In the genomic region with DNA sequence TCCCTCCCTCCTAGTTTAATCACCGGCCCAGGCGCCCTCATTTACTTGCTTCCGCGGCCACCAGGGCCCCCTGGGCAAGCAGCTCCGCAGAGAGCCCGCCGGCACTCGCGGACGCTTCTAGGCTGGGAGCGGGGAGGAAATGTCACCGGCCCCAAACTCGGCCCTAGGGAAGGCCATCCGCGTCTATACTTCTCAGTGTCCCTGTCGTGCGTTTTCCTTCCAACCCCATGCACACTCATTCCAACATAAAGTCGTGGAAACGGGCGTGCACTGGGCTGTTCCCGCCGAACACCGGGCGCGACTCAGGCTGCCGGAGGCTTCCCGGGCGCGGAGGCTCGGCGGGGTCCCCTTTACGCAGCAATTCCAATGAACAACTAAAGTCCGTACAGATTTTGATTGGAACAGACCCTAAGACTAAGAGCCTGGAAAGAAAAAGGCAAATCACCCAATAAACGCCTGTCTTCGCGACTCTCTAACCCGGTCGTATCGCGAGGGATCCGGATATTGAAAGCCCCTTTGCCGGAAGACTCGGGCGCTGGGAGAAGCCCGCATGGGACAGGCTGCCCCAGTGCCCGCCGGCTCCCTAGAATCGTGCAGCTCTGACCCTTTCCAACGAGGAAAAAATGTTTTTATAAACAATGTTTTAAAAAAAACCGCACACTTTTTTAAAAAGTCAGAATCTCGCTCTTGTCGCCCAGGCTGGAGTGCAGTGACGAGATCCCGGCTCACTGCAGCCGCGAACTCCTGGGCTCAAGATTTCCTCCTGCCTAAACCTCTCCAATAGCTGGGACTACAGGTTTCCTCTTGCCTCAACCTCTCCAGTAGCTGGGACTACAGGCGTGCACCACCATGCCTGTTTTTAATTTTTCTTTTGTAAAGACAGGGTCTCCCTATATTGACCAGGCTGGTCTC, we compare ENCODE assay signal across 10 cellular contexts. TPM values are rescaled to one million over a fixed set of nuclear protein-coding genes. Genes with fewer than 3 reads are reported as not detected.
DNase-seq lines count a peak whose midpoint lies in the region; ATAC-seq and TF ChIP-seq lines count a peak whose summit lies in the region.
"Had no signal": no experiment of that assay in that cellular context is flagged by ENCODE, and none has a peak within 500 bp of the region (broad histone marks: within the 10 kb centered on the region; RNA-seq: fewer than 3 reads in every experiment).

No MANE protein-coding gene starts in this region.

- peak overlapping the region; percentile 65 for H3K4me3 Mint-ChIP-seq in activated naive CD4-positive, alpha-beta T cell treated with anti-CD3 and anti-CD28 coated beads for 36 hours
- H3K4me3 Mint-ChIP-seq in activated T-helper 2 cell treated with anti-CD3 and anti-CD28 coated beads, Interferon-gamma antibody, Interleukin-2, Interleukin-4, amounts not matched to agents 10 μg/mL and 5 μg/mL and 100 μg/mL, durations not matched to agents 14 hours and 24 hours and 36 hours (ENCODE audit: low read depth), result peak overlapping the region; percentile 75

- no peak overlapping the region for H3K27ac ChIP-seq in tibial artery

- H3K27me3 Mint-ChIP-seq in activated naive CD4-positive, alpha-beta T cell treated with anti-CD3 and anti-CD28 coated beads for 36 hours (ENCODE audit: low read depth), result peaks cover 72% of the 10 kb centered on the region
- peaks cover 85% of the 10 kb centered on the region for H3K27me3 Mint-ChIP-seq in activated T-helper 2 cell treated with anti-CD3 and anti-CD28 coated beads, Interferon-gamma antibody, Interleukin-2, Interleukin-4, amounts not matched to agents 10 μg/mL and 5 μg/mL and 100 μg/mL, durations not matched to agents 14 hours and 24 hours and 36 hours (ENCODE audit: low read depth)

- no peak overlapping the region for H3K27ac Mint-ChIP-seq in activated naive CD4-positive, alpha-beta T cell treated with anti-CD3 and anti-CD28 coated beads for 36 hours
- no peak overlapping the region for H3K27ac Mint-ChIP-seq in activated T-helper 2 cell treated with anti-CD3 and anti-CD28 coated beads, Interferon-gamma antibody, Interleukin-2, Interleukin-4, amounts not matched to agents 10 μg/mL and 5 μg/mL and 100 μg/mL, durations not matched to agents 14 hours and 24 hours and 36 hours

- peaks cover 24% of the 10 kb centered on the region for H3K4me1 Mint-ChIP-seq in activated naive CD4-positive, alpha-beta T cell treated with anti-CD3 and anti-CD28 coated beads for 36 hours (ENCODE audit: low read depth)
- peaks cover 22% of the 10 kb centered on the region for H3K4me1 Mint-ChIP-seq in activated T-helper 2 cell treated with anti-CD3 and anti-CD28 coated beads, Interferon-gamma antibody, Interleukin-2, Interleukin-4, amounts not matched to agents 10 μg/mL and 5 μg/mL and 100 μg/mL, durations not matched to agents 14 hours and 24 hours and 36 hours (ENCODE audit: low read depth)

- CTCF ChIA-PET in activated naive CD4-positive, alpha-beta T cell treated with anti-CD3 and anti-CD28 coated beads for 36 hours (lab: Charles Lee), result interaction anchor here (0.6 to 4.1 kb wide), 7 partner anchors 9 to 917 kb away, joined by 3 to 33 read pairs (median 9); no protein-coding TSS in a partner anchor

- H3K9me3 Mint-ChIP-seq in activated naive CD4-positive, alpha-beta T cell treated with anti-CD3 and anti-CD28 coated beads for 36 hours, result no peaks in the 10 kb centered on the region
- no peaks in the 10 kb centered on the region for H3K9me3 Mint-ChIP-seq in activated T-helper 2 cell treated with anti-CD3 and anti-CD28 coated beads, Interferon-gamma antibody, Interleukin-2, Interleukin-4, amounts not matched to agents 10 μg/mL and 5 μg/mL and 100 μg/mL, durations not matched to agents 14 hours and 24 hours and 36 hours

- no peaks in the 10 kb centered on the region for H3K36me3 Mint-ChIP-seq in activated naive CD4-positive, alpha-beta T cell treated with anti-CD3 and anti-CD28 coated beads for 36 hours (ENCODE audit: low read depth)
- no peaks in the 10 kb centered on the region for H3K36me3 Mint-ChIP-seq in activated T-helper 2 cell treated with anti-CD3 and anti-CD28 coated beads, Interferon-gamma antibody, Interleukin-2, Interleukin-4, amounts not matched to agents 10 μg/mL and 5 μg/mL and 100 μg/mL, durations not matched to agents 14 hours and 24 hours and 36 hours (ENCODE audit: low read depth)

- intact Hi-C loops in activated naive CD4-positive, alpha-beta T cell treated with anti-CD3 and anti-CD28 coated beads for 36 hours (cut with micrococcal nuclease), result no loop called here
- intact Hi-C loops in activated T-helper 2 cell treated with anti-CD3 and anti-CD28 coated beads, Interferon-gamma antibody, Interleukin-2, Interleukin-4, amounts not matched to agents 10 μg/mL and 5 μg/mL and 100 μg/mL, durations not matched to agents 14 hours and 24 hours and 36 hours (cut with micrococcal nuclease), result loop anchor here (1.0 to 5.0 kb wide), 2 partner anchors 74 to 257 kb away; no protein-coding TSS in a partner anchor
- intact Hi-C loops in tibial artery (cut with DNase I; ENCODE audit: low total_unique reads), result no loop called here

- DNase-seq in activated naive CD4-positive, alpha-beta T cell treated with anti-CD3 and anti-CD28 coated beads for 36 hours, result peak; percentile 8
- no peak for DNase-seq in activated naive CD4-positive, alpha-beta T cell treated with anti-CD3 and anti-CD28 coated beads, Interleukin-2, amount 50 U/mL, for 16 hours
- no peak for DNase-seq in activated T-helper 2 cell treated with anti-CD3 and anti-CD28 coated beads, Interferon-gamma antibody, Interleukin-2, Interleukin-4, amounts not matched to agents 10 μg/mL and 5 μg/mL and 100 μg/mL, durations not matched to agents 14 hours and 24 hours and 36 hours (ENCODE audit: low spot score)
- DNase-seq in kidney epithelial cell (ENCODE audit: low read depth) (no peak), tibial artery (no peak), NCI-H2171 (lab: John Stamatoyannopoulos, UW) (no peak), epidermal melanocyte (ENCODE audit: insufficient read length, low spot score) (no peak)
- DNase-seq: GOT3, NCI-H1105 had no signal

- H3K9me3 ChIP-seq in tibial artery, result no peaks in the 10 kb centered on the region

- peak overlapping the region; percentile 22 for H3K4me3 ChIP-seq in kidney epithelial cell (ENCODE audit: low read depth, low read length)
- peak overlapping the region; percentile 28 to 50 for H3K4me3 ChIP-seq in tibial artery

- no peak for TF ChIP-seq CTCF in kidney epithelial cell (IDR thresholded peaks at IDR 0.05; ENCODE audit: insufficient read depth, low read length, poor library complexity, severe bottlenecking)
- no peak for TF ChIP-seq CTCF in tibial artery (IDR thresholded peaks at IDR 0.05)

- H3K27me3 ChIP-seq in kidney epithelial cell (ENCODE audit: control insufficient read depth, insufficient read depth, low read length) (peaks cover 49% of the 10 kb centered on the region), tibial artery (peaks cover 3 to 87% of the 10 kb centered on the region in 2 donors)

- H3K36me3 ChIP-seq in kidney epithelial cell (ENCODE audit: control insufficient read depth, insufficient read depth, low read length), result no peaks in the 10 kb centered on the region
- H3K36me3 ChIP-seq in tibial artery, result no peaks in the 10 kb centered on the region

- H3K4me1 ChIP-seq in tibial artery, result peaks cover 0 to 40% (median 34%) of the 10 kb centered on the region in 4 donors

- no peak for ATAC-seq in HG03378 (IDR thresholded peaks at IDR 0.05; ENCODE audit: unreplicated experiment)

RNA-seq across cellular contexts. Expression of gene BARX2, which starts 1.3 kb away (rescaled TPM):
- 1 to 10 TPM; 3.2 to 3.8 TPM for total RNA-seq in activated naive CD4-positive, alpha-beta T cell treated with anti-CD3 and anti-CD28 coated beads for 36 hours
- total RNA-seq in activated T-helper 2 cell treated with anti-CD3 and anti-CD28 coated beads, Interferon-gamma antibody, Interleukin-2, Interleukin-4, amounts not matched to agents 10 μg/mL and 5 μg/mL and 100 μg/mL, durations not matched to agents 14 hours and 24 hours and 36 hours, result 4.7 and 4.9 TPM in 2 replicates
- total RNA-seq in kidney epithelial cell, result 0.07 TPM in 1 of 2 replicates, not detected in the other
